8 cellular contexts compared by ENCODE assay signal in the genomic region with DNA sequence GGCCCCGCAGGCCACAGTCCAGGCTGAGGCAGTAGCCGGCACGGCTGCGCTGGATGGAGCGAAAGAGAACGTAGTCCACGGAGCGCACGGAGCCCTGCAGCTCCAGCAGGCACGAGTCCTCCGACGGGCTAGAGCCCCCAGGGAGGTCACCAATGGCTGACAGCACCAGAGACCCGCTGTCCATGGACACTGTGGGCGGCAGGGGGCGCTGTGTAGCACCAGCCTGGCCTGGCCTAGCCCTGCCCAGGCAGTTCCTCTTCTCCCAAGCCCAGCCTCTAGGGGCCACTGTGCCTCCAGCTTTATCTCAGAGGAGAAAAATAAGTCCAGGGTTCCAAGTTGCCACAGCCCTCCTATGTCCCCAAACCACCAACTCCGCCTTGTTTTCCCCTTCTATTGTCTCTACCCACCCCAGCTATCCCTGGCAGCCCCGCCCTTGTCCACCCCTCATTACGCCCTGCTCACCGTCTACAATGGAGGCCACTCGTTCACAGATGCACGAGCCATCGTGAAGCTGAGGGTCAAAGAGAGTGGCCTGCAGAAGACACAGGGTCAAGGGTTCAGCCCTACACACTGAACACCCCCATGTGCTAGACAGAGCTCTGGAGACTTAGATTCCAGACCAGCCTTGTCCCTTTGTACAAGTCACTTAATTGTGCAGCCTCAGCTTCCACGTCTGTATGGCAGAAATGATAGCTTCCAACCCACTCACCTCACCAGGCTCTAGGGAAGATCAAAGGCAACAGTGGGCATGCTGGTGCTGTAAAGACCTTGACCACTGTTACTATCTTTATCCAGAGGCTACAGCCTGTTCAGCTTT. TPM values are rescaled to one million over a fixed set of nuclear protein-coding genes. Genes with fewer than 3 reads are reported as not detected.
DNase-seq lines count a peak whose midpoint lies in the region; ATAC-seq and TF ChIP-seq lines count a peak whose summit lies in the region.

No MANE protein-coding gene starts in this region.

- H3K4me3 ChIP-seq in GM12875 (ENCODE audit: low read depth, low read length): peak overlapping the region; percentile 73
- peak overlapping the region in 1 of 4 donors; percentile 45 for H3K4me3 ChIP-seq in adrenal gland
- H3K4me3 ChIP-seq in uterus: no peak overlapping the region

- intact Hi-C loops in adrenal gland (cut with DNase I): loop anchor here (5.0 kb wide), 2 partner anchors 71 to 346 kb away; a partner anchor contains a TSS
- intact Hi-C loops in left cardiac atrium (cut with DNase I): loop anchor here (5.0 kb wide), 2 partner anchors 71 to 341 kb away; a partner anchor contains a TSS
- intact Hi-C loops in uterus (cut with DNase I; ENCODE audit: low total_unique reads): no loop called here

- peak; percentile 89 for DNase-seq in NCI-H146 (lab: John Stamatoyannopoulos, UW)
- DNase-seq in T follicular helper cell (ENCODE audit: low read depth): peak; percentile 94
- peak; percentile 92 to 97 (median 94) for DNase-seq in adrenal gland
- peak; percentile 95 for DNase-seq in left cardiac atrium
- DNase-seq in pulmonary artery endothelial cell (ENCODE audit: low read depth, low spot score): peak; percentile 69
- DNase-seq in uterus: peak; percentile 89 to 91

- peak overlapping the region in 3 of 5 donors; percentile 58 to 81 (median 59) for H3K27ac ChIP-seq in adrenal gland
- H3K27ac ChIP-seq in uterus: peak overlapping the region; percentile 26 to 31

- TF ChIP-seq POLR2A in adrenal gland (IDR thresholded peaks at IDR 0.05) (no peak), uterus (IDR thresholded peaks at IDR 0.05) (no peak)

- H3K27me3 ChIP-seq in adrenal gland (no peaks in the 10 kb centered on the region), uterus (no peaks in the 10 kb centered on the region)

- H3K4me1 ChIP-seq in adrenal gland (replicated peaks in 1 of 2) (peaks cover 22 to 33% of the 10 kb centered on the region in 2 donors), uterus (peaks cover 0 to 13% of the 10 kb centered on the region in 2 donors)

- TF ChIP-seq CTCF in GM12875 (IDR thresholded peaks at IDR 0.05; ENCODE audit: borderline replicate concordance, insufficient read depth, low read depth, low read length) (peak; percentile 99), adrenal gland (IDR thresholded peaks at IDR 0.05) (peak; percentile 100), uterus (IDR thresholded peaks at IDR 0.05) (peak; percentile 99 to 100 (median 99))

- WGBS in adrenal gland, 4 donors: 14 to 30% (median 15%) methylated on average over 8 to 23 of the region's 23 CpGs

- peaks cover 0 to 16% of the 10 kb centered on the region in 2 donors for H3K36me3 ChIP-seq in adrenal gland (replicated peaks in 1 of 2)
- H3K36me3 ChIP-seq in uterus: no peaks in the 10 kb centered on the region

- peak; percentile 88 for ATAC-seq in HG02759 (IDR thresholded peaks at IDR 0.05; ENCODE audit: unreplicated experiment)
- peak; percentile 80 to 87 for ATAC-seq in left cardiac atrium

- H3K9me3 ChIP-seq in adrenal gland (replicated peaks in 1 of 3) (no peaks in the 10 kb centered on the region), uterus (no peaks in the 10 kb centered on the region)

RNA-seq across cellular contexts. Expression of a gene that starts 4.4 kb away (rescaled TPM):
- total RNA-seq in adrenal gland (10 to 100 TPM in 7 of 8 donors, 1 to 10 TPM in 1; 9.1 to 43.0 (median 34.2) TPM), left cardiac atrium (10 to 100 TPM; 16.1 to 18.7 TPM), pulmonary artery endothelial cell (4.9 and 6.5 TPM in 2 replicates), uterus (10 to 100 TPM in 2 of 4 donors, 1 to 10 TPM in 2; 5.3 to 28.2 (median 11.7) TPM)
- polyA plus RNA-seq in adrenal gland: 10 to 100 TPM; 10.3 to 26.9 (median 22.7) TPM

RNA-seq across cellular contexts. Expression of a gene that starts 11.3 kb away (rescaled TPM):
- total RNA-seq in adrenal gland (100 to 1,000 TPM in 4 of 8 donors, 10 to 100 TPM in 4; 51.0 to 143 (median 103) TPM), left cardiac atrium (10 to 100 TPM; 53.6 to 66.4 TPM), pulmonary artery endothelial cell (32.3 and 45.2 TPM in 2 replicates), uterus (10 to 100 TPM in 3 of 4 donors, 1 to 10 TPM in 1; 10.0 to 44.4 (median 29.2) TPM)
- polyA plus RNA-seq in adrenal gland: 100 to 1,000 TPM in 1 of 3 donors, 10 to 100 TPM in 2; 41.9 to 102 (median 78.0) TPM

RNA-seq across cellular contexts. Expression of a gene that starts 22.5 kb away (rescaled TPM):
- total RNA-seq in adrenal gland: 10 to 100 TPM; 10.7 to 94.2 (median 54.9) TPM
- polyA plus RNA-seq in adrenal gland: 100 to 1,000 TPM in 2 of 3 donors, 10 to 100 TPM in 1; 47.1 to 162 (median 122) TPM
- 10 to 100 TPM; 19.7 to 23.8 TPM for total RNA-seq in left cardiac atrium
- total RNA-seq in pulmonary artery endothelial cell: 19.8 and 28.7 TPM in 2 replicates
- total RNA-seq in uterus: 10 to 100 TPM; 25.4 to 75.3 (median 39.3) TPM

RNA-seq across cellular contexts. Expression of a gene that starts 26.4 kb away (rescaled TPM):
- total RNA-seq in adrenal gland: 1 to 10 TPM; 1.0 to 6.5 (median 3.7) TPM
- 10 to 100 TPM in 1 of 3 donors, 1 to 10 TPM in 2; 3.1 to 14.5 (median 6.2) TPM for polyA plus RNA-seq in adrenal gland
- total RNA-seq in left cardiac atrium: 1 to 10 TPM in 1 of 2 donors, under 1 TPM in 1; 0.76 to 1.6 TPM
- 0.40 and 0.53 TPM in 2 replicates for total RNA-seq in pulmonary artery endothelial cell
- 1 to 10 TPM in 2 of 4 donors, not detected in 2; 4.2 to 5.5 TPM for total RNA-seq in uterus

RNA-seq across cellular contexts. Expression of a gene that starts 42.3 kb away (rescaled TPM):
- 10 to 100 TPM; 39.2 to 83.8 (median 45.5) TPM for total RNA-seq in adrenal gland
- polyA plus RNA-seq in adrenal gland: 100 to 1,000 TPM in 1 of 3 donors, 10 to 100 TPM in 2; 26.7 to 111 (median 79.8) TPM
- total RNA-seq in left cardiac atrium: 10 to 100 TPM; 19.7 to 25.5 TPM
- total RNA-seq in pulmonary artery endothelial cell: 45.1 and 54.2 TPM in 2 replicates
- 10 to 100 TPM in 3 of 4 donors, 1 to 10 TPM in 1; 9.7 to 62.4 (median 26.0) TPM for total RNA-seq in uterus
